Comparison of ENCODE assay signal across 1 cellular context in the genomic region with DNA sequence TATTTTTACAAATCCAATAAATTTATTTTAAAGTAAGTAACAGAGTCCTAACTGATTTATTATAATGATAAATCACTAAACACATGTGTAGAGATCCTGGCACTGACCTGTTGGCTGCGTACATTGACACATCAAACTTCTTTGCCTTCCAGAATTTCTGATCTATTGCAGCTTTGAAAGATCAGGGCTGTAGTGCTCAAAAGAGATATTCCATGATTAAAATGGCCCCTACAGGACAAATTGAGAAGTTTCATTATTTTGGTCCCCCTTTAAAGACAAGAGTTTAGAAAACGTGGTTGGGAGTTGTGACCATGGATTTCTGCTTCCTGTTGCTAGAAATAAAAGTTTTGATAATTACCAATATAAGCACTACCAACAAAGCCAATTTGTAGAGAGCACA.
TF ChIP-seq lines count a peak whose summit lies in the region.

No MANE protein-coding gene starts in this region.

TF ChIP-seq in GM23338, 12 proteins besides CTCF, POLR2A, EP300 and RAD21 (continued from another document):
- TF ChIP-seq, protein P1, sequence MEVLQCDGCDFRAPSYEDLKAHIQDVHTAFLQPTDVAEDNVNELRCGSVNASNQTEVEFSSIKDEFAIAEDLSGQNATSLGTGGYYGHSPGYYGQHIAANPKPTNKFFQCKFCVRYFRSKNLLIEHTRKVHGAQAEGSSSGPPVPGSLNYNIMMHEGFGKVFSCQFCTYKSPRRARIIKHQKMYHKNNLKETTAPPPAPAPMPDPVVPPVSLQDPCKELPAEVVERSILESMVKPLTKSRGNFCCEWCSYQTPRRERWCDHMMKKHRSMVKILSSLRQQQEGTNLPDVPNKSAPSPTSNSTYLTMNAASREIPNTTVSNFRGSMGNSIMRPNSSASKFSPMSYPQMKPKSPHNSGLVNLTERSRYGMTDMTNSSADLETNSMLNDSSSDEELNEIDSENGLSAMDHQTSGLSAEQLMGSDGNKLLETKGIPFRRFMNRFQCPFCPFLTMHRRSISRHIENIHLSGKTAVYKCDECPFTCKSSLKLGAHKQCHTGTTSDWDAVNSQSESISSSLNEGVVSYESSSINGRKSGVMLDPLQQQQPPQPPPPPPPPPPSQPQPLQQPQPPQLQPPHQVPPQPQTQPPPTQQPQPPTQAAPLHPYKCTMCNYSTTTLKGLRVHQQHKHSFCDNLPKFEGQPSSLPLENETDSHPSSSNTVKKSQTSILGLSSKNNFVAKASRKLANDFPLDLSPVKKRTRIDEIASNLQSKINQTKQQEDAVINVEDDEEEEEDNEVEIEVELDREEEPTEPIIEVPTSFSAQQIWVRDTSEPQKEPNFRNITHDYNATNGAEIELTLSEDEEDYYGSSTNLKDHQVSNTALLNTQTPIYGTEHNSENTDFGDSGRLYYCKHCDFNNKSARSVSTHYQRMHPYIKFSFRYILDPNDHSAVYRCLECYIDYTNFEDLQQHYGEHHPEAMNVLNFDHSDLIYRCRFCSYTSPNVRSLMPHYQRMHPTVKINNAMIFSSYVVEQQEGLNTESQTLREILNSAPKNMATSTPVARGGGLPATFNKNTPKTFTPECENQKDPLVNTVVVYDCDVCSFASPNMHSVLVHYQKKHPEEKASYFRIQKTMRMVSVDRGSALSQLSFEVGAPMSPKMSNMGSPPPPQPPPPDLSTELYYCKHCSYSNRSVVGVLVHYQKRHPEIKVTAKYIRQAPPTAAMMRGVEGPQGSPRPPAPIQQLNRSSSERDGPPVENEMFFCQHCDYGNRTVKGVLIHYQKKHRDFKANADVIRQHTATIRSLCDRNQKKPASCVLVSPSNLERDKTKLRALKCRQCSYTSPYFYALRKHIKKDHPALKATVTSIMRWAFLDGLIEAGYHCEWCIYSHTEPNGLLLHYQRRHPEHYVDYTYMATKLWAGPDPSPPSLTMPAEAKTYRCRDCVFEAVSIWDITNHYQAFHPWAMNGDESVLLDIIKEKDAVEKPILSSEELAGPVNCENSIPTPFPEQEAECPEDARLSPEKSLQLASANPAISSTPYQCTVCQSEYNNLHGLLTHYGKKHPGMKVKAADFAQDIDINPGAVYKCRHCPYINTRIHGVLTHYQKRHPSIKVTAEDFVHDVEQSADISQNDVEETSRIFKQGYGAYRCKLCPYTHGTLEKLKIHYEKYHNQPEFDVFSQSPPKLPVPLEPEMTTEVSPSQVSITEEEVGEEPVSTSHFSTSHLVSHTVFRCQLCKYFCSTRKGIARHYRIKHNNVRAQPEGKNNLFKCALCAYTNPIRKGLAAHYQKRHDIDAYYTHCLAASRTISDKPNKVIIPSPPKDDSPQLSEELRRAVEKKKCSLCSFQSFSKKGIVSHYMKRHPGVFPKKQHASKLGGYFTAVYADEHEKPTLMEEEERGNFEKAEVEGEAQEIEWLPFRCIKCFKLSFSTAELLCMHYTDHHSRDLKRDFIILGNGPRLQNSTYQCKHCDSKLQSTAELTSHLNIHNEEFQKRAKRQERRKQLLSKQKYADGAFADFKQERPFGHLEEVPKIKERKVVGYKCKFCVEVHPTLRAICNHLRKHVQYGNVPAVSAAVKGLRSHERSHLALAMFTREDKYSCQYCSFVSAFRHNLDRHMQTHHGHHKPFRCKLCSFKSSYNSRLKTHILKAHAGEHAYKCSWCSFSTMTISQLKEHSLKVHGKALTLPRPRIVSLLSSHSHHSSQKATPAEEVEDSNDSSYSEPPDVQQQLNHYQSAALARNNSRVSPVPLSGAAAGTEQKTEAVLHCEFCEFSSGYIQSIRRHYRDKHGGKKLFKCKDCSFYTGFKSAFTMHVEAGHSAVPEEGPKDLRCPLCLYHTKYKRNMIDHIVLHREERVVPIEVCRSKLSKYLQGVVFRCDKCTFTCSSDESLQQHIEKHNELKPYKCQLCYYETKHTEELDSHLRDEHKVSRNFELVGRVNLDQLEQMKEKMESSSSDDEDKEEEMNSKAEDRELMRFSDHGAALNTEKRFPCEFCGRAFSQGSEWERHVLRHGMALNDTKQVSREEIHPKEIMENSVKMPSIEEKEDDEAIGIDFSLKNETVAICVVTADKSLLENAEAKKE (CRISPR knock-in tag; IDR thresholded peaks at IDR 0.05): no peak
- TF ChIP-seq STAT1 (IDR thresholded peaks at IDR 0.05; ENCODE audit: unreplicated experiment): no peak
- TF ChIP-seq NANOG (IDR thresholded peaks at IDR 0.05; ENCODE audit: borderline replicate concordance): no peak
